Comparison of ENCODE assay signal across 13 cellular contexts in genomic region chr18:34767601-34768027, GRCh38. TPM values are rescaled to one million over a fixed set of nuclear protein-coding genes. Genes with fewer than 3 reads are reported as not detected.
DNase-seq lines count a peak whose midpoint lies in the region; ATAC-seq and TF ChIP-seq lines count a peak whose summit lies in the region.
"Had no signal": no experiment of that assay in that cellular context is flagged by ENCODE, and none has a peak within 500 bp of the region (broad histone marks: within the 10 kb centered on the region; RNA-seq: fewer than 3 reads in every experiment).

No MANE protein-coding gene starts in this region.

- H4K20me1 ChIP-seq in IMR-90 (ENCODE audit: insufficient read depth, low read length), result no peaks in the 10 kb centered on the region

- peak overlapping the region; percentile 30; the same call in 1 of the 2 replicates for H4K5ac ChIP-seq in IMR-90 (ENCODE audit: low read depth, low read length)

- no TSS peak for BruUV-seq in IMR-90 (replicated peaks; lab: Mats Ljungman, UMichigan)

- ATAC-seq in activated CD4-positive, alpha-beta T cell treated with anti-CD3 and anti-CD28 coated beads for 36 hours, result peak; percentile 58
- peak; percentile 96 for ATAC-seq in IMR-90 (ENCODE audit: low read depth)
- ATAC-seq in stimulated activated memory B cell treated with anti-CD40 and anti-IgM and Interleukin-4, amounts not matched to agents 10 μg/mL and 1 μg/mL and 100 μg/mL, for 72 hours, result peak; percentile 51
- ATAC-seq in GM18861 (IDR thresholded peaks at IDR 0.05; ENCODE audit: unreplicated experiment), result no peak

- no peak overlapping the region for H3K23ac ChIP-seq in IMR-90 (ENCODE audit: low read depth, low read length)

- H3K56ac ChIP-seq in IMR-90 (ENCODE audit: extremely low read depth, insufficient read depth, low read length), result peak overlapping the region; percentile 82; the same call in 1 of the 2 replicates

- no peaks in the 10 kb centered on the region for H3K9me3 Mint-ChIP-seq in activated CD4-positive, alpha-beta T cell treated with anti-CD3 and anti-CD28 coated beads for 36 hours (ENCODE audit: low read depth)
- no peaks in the 10 kb centered on the region for H3K9me3 Mint-ChIP-seq in stimulated activated memory B cell treated with anti-CD40 and anti-IgM and Interleukin-4, amounts not matched to agents 10 μg/mL and 1 μg/mL and 100 μg/mL, for 72 hours
- H3K9me3 Mint-ChIP-seq: T-helper 2 cell treated with Interferon-gamma antibody and Interleukin-4, amounts not matched to agents 5 μg/mL and 100 μg/mL, for 36 hours had no signal

- no peaks in the 10 kb centered on the region for H3K9me3 ChIP-seq in IMR-90 (ENCODE audit: control insufficient read depth, insufficient read depth, low read length)

- POLR2A ChIA-PET in activated CD4-positive, alpha-beta T cell treated with anti-CD3 and anti-CD28 coated beads for 36 hours (lab: Charles Lee), result no interaction called here
- POLR2A ChIA-PET in IMR-90 (lab: Charles Lee; ENCODE audit: unreplicated experiment), result no interaction called here

- dilution Hi-C loops in IMR-90 (cut with HindIII; ENCODE audit: low sequenced_read_pairs, unreplicated experiment), result no loop called here

- peak overlapping the region; percentile 62 to 77; a peak in 1 of 4 replicates for H4K8ac ChIP-seq in IMR-90 (ENCODE audit: low read depth in 2 of 2, low read length in 2 of 2)

- H3K79me1 ChIP-seq in IMR-90 (ENCODE audit: low read depth in 1 of 2, low read length in 2 of 2), result no peaks in the 10 kb centered on the region

- H3K4me1 Mint-ChIP-seq in activated CD4-positive, alpha-beta T cell treated with anti-CD3 and anti-CD28 coated beads for 36 hours, result no peaks in the 10 kb centered on the region
- H3K4me1 Mint-ChIP-seq in stimulated activated memory B cell treated with anti-CD40 and anti-IgM and Interleukin-4, amounts not matched to agents 10 μg/mL and 1 μg/mL and 100 μg/mL, for 72 hours, result no peaks in the 10 kb centered on the region

- CTCF ChIA-PET in activated CD4-positive, alpha-beta T cell treated with anti-CD3 and anti-CD28 coated beads for 36 hours (lab: Charles Lee), result no interaction called here
- CTCF ChIA-PET in IMR-90 (lab: Yijun Ruan, JAX), result interaction anchor here (1.0 to 1.4 kb wide), 2 partner anchors 106 to 123 kb away, joined by 3 to 5 read pairs; no protein-coding TSS in a partner anchor

- no peak overlapping the region; the same call in 1 of the 2 replicates for H4K91ac ChIP-seq in IMR-90 (ENCODE audit: insufficient read depth, low read depth, low read length)

- no peak for DNase-seq in activated CD4-positive, alpha-beta T cell treated with anti-CD3 and anti-CD28 coated beads for 36 hours
- DNase-seq in activated CD4-positive, alpha-beta T cell treated with anti-CD3 and anti-CD28 coated beads, Interleukin-2, amount 50 U/mL, for 1 hour, result no peak
- DNase-seq in IMR-90, result peak; percentile 97
- peak; percentile 40 for DNase-seq in epithelial cell of proximal tubule (ENCODE audit: low read depth)
- DNase-seq in NAMALWA (ENCODE audit: low spot score), result no peak
- DNase-seq in posterior cingulate gyrus, result no peak
- DNase-seq: 8988T; activated CD8-positive, alpha-beta memory T cell treated with anti-CD3 and anti-CD28 coated beads, Interleukin-2, amount 50 U/mL, for 4 hours; GF-D8 had no signal

- peak; percentile 39; the same call in 1 of the 2 replicates for TF ChIP-seq POLR2A in IMR-90 (IDR thresholded peaks at IDR 0.05; ENCODE audit: low read depth, low read length)

- no CpG with 5 or more reads among the region's 1 CpG for WGBS in IMR-90 (ENCODE audit: extremely low coverage in 2 of 2, insufficient read length in 1 of 2), 2 experiments

- no peaks in the 10 kb centered on the region for H3K36me3 ChIP-seq in IMR-90 (ENCODE audit: control insufficient read depth, insufficient read depth, low read length)

- H3K4ac ChIP-seq in IMR-90 (ENCODE audit: low read depth, low read length), result peak overlapping the region; percentile 57

- TF ChIP-seq CTCF in IMR-90 (conservative IDR thresholded peaks at IDR 0.05; ENCODE audit: low read depth, low read length) (no peak), epithelial cell of proximal tubule (conservative IDR thresholded peaks at IDR 0.05; ENCODE audit: low read depth, low read length) (no peak)

- in situ Hi-C loops in IMR-90 (cut with MboI; ENCODE audit: low sequenced_read_pairs), result no loop called here

- H3K9me1 ChIP-seq in IMR-90 (ENCODE audit: insufficient read depth, low read length), result peaks cover 8% of the 10 kb centered on the region

- H3K4me2 ChIP-seq in IMR-90 (ENCODE audit: low read depth, low read length), result peak overlapping the region; percentile 60
- H3K4me2 ChIP-seq: hepatocyte had no signal

- H3K4me1 ChIP-seq in IMR-90 (ENCODE audit: control insufficient read depth, insufficient read depth, low read length), result peaks cover 16% of the 10 kb centered on the region

- 0 out of 2 replicates have a peak overlapping the region, but pooled peaks have one; percentile 92 for H2AK5ac ChIP-seq in IMR-90 (ENCODE audit: low read depth, low read length)

- no peak overlapping the region for H3K4me3 ChIP-seq in IMR-90 (ENCODE audit: insufficient read depth, low read depth, low read length)
- no peak overlapping the region for H3K4me3 ChIP-seq in epithelial cell of proximal tubule (ENCODE audit: low read depth, low read length)
- H3K4me3 ChIP-seq: hepatocyte had no signal

- H3K14ac ChIP-seq in IMR-90 (replicated peaks; ENCODE audit: low read depth, low read length), result peak overlapping the region; percentile 76

- H2AK9ac ChIP-seq in IMR-90 (replicated peaks; ENCODE audit: low read depth, low read length, poor library complexity), result no peak overlapping the region

- peak overlapping the region; percentile 69; the same call in 1 of the 2 replicates for H3K18ac ChIP-seq in IMR-90 (ENCODE audit: low read depth, low read length)

- H3K4me3 Mint-ChIP-seq in activated CD4-positive, alpha-beta T cell treated with anti-CD3 and anti-CD28 coated beads for 36 hours, result no peak overlapping the region
- no peak overlapping the region for H3K4me3 Mint-ChIP-seq in stimulated activated memory B cell treated with anti-CD40 and anti-IgM and Interleukin-4, amounts not matched to agents 10 μg/mL and 1 μg/mL and 100 μg/mL, for 72 hours
- H3K4me3 Mint-ChIP-seq: T-helper 2 cell treated with Interferon-gamma antibody and Interleukin-4, amounts not matched to agents 5 μg/mL and 100 μg/mL, for 36 hours had no signal

- H2BK20ac ChIP-seq in IMR-90 (ENCODE audit: low read depth, low read length), result peak overlapping the region; percentile 37; the same call in 1 of the 2 replicates

- H3K36me3 Mint-ChIP-seq in activated CD4-positive, alpha-beta T cell treated with anti-CD3 and anti-CD28 coated beads for 36 hours (ENCODE audit: low read depth), result no peaks in the 10 kb centered on the region
- H3K36me3 Mint-ChIP-seq in stimulated activated memory B cell treated with anti-CD40 and anti-IgM and Interleukin-4, amounts not matched to agents 10 μg/mL and 1 μg/mL and 100 μg/mL, for 72 hours, result no peaks in the 10 kb centered on the region

- intact Hi-C loops in activated CD4-positive, alpha-beta T cell treated with anti-CD3 and anti-CD28 coated beads for 36 hours (cut with DNase I, micrococcal nuclease), result no loop called here
- intact Hi-C loops in IMR-90 (cut with micrococcal nuclease) (no loop called here), posterior cingulate gyrus (cut with DNase I) (no loop called here)

- H3K27ac ChIP-seq in IMR-90 (ENCODE audit: insufficient read depth, low read length), result peak overlapping the region; percentile 11; the same call in 1 of the 2 replicates
- H3K27ac ChIP-seq: hepatocyte had no signal

- peak overlapping the region; percentile 98 for H2BK5ac ChIP-seq in IMR-90 (ENCODE audit: low read depth, low read length, poor library complexity, severe bottlenecking)

- peak overlapping the region; percentile 85; the same call in 2 of the 3 replicates for H2BK15ac ChIP-seq in IMR-90 (ENCODE audit: low read depth, low read length)

- no peak for TF ChIP-seq RAD21 in IMR-90 (IDR thresholded peaks at IDR 0.05; ENCODE audit: low read length)

- no peak overlapping the region for H3K9ac ChIP-seq in IMR-90 (ENCODE audit: low read depth, low read length)

- no peaks in the 10 kb centered on the region for H3K27me3 ChIP-seq in IMR-90 (ENCODE audit: control insufficient read depth, insufficient read depth, low read length)
- H3K27me3 ChIP-seq: hepatocyte had no signal

- no peak overlapping the region for H3K27ac Mint-ChIP-seq in activated CD4-positive, alpha-beta T cell treated with anti-CD3 and anti-CD28 coated beads for 36 hours
- no peak overlapping the region for H3K27ac Mint-ChIP-seq in stimulated activated memory B cell treated with anti-CD40 and anti-IgM and Interleukin-4, amounts not matched to agents 10 μg/mL and 1 μg/mL and 100 μg/mL, for 72 hours
- H3K27ac Mint-ChIP-seq: T-helper 2 cell treated with Interferon-gamma antibody and Interleukin-4, amounts not matched to agents 5 μg/mL and 100 μg/mL, for 36 hours had no signal

- H2AFZ ChIP-seq in IMR-90 (replicated peaks; ENCODE audit: low read length, poor library complexity), result peak overlapping the region; percentile 49
- H2AFZ ChIP-seq: hepatocyte had no signal

- peaks cover 8% of the 10 kb centered on the region for H3K27me3 Mint-ChIP-seq in activated CD4-positive, alpha-beta T cell treated with anti-CD3 and anti-CD28 coated beads for 36 hours
- H3K27me3 Mint-ChIP-seq in stimulated activated memory B cell treated with anti-CD40 and anti-IgM and Interleukin-4, amounts not matched to agents 10 μg/mL and 1 μg/mL and 100 μg/mL, for 72 hours, result peaks cover 2% of the 10 kb centered on the region

- H2BK120ac ChIP-seq in IMR-90 (ENCODE audit: low read depth, low read length), result peak overlapping the region; percentile 97

TF ChIP-seq in IMR-90, 13 proteins besides CTCF, POLR2A, EP300 and RAD21:
- TF ChIP-seq CHD1 (IDR thresholded peaks at IDR 0.05; ENCODE audit: low read depth, low read length) (no peak), FOS (IDR thresholded peaks at IDR 0.05; ENCODE audit: low read depth, low read length) (0 out of 2 replicates have a peak, but pooled peaks have one; percentile 46), CEBPB (IDR thresholded peaks at IDR 0.05; ENCODE audit: low read depth, low read length) (peak; percentile 86)

RNA-seq across cellular contexts. Expression of gene DTNA, which starts 57.5 kb away (rescaled TPM):
- under 1 TPM; 0.48 to 0.53 TPM for total RNA-seq in activated CD4-positive, alpha-beta T cell treated with anti-CD3 and anti-CD28 coated beads for 36 hours
- total RNA-seq in IMR-90 (2012; rRNA removed), result 7.5 and 9.5 TPM in 2 replicates
- polyA plus RNA-seq in IMR-90 (2012; rRNA removed), result 8.7 and 10.8 TPM in 2 replicates
- 4.6 and 4.8 TPM in 2 replicates for polyA plus RNA-seq in IMR-90 (2012; cell fraction: cytosol; rRNA removed)
- 5.2 and 21.0 TPM in 2 replicates for polyA plus RNA-seq in IMR-90 (2012; cell fraction: nucleus; rRNA removed; ENCODE audit: low replicate concordance)
- total RNA-seq in epithelial cell of proximal tubule, result 7.5 and 15.2 TPM in 2 replicates

Comparison
In these comparisons a context has a peak if more than half of its experiments do, and no peak if none do; other contexts are left out.
1. DNase-seq: peak in IMR-90 (single experiment) and epithelial cell of proximal tubule (single experiment); none in activated CD4-positive, alpha-beta T cell treated with anti-CD3 and anti-CD28 coated beads for 36 hours (single experiment), activated CD4-positive, alpha-beta T cell treated with anti-CD3 and anti-CD28 coated beads, Interleukin-2, amount 50 U/mL, for 1 hour (single experiment), NAMALWA (single experiment) and posterior cingulate gyrus (0 of 10).